In the genomic region with DNA sequence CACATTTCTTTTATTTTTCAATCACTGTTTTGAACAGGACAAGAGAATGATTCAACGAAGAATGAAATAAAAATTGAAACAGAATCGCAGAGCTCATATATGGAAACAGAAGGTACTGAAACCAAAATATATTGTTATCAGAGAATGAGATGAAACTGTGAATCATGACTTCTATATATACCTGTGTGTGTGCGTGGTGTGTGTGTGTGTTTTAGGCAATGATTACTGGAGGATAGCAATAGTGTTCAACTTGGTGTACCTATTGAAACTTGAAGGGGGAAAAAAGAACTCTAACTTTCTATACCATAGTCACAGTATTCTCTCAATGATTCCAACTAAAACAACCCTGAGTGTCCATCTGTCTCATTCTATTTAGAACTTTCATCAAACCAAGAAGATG, we compare ENCODE assay signal across 13 cellular contexts.
A peak's percentile ranks its signal among the peaks of the same experiment; 100 is the strongest.
DNase-seq lines count a peak whose midpoint lies in the region; ATAC-seq, FAIRE-seq and TF ChIP-seq lines count a peak whose summit lies in the region.
"Had no signal": no experiment of that assay in that cellular context is flagged by ENCODE, and none has a peak within 500 bp of the region (broad histone marks: within the 10 kb centered on the region; RNA-seq: fewer than 3 reads in every experiment).

No MANE protein-coding gene starts in this region.

- H3K4me3 ChIP-seq in foreskin fibroblast (ENCODE audit: low read depth in 1 of 2, low read length in 2 of 2): no peak overlapping the region

- ATAC-seq in GM18519 (IDR thresholded peaks at IDR 0.05; ENCODE audit: low FRiP score, unreplicated experiment): peak; percentile 96
- peak; percentile 93 for ATAC-seq in GM21515 (IDR thresholded peaks at IDR 0.05; ENCODE audit: unreplicated experiment)
- ATAC-seq in HG03060 (IDR thresholded peaks at IDR 0.05; ENCODE audit: low read depth, unreplicated experiment): peak; percentile 87
- ATAC-seq: CD8-positive, alpha-beta T cell; SK-N-SH treated with all-trans-retinoic acid at 6 μM for 48 hours had no signal

- FAIRE-seq in RCC 7860 (lab: Jason Lieb, UNC): peak; percentile 62
- FAIRE-seq: endometrium had no signal

- TF ChIP-seq CTCF in foreskin fibroblast (IDR thresholded peaks at IDR 0.05; ENCODE audit: low read depth, low read length): no peak

- DNase-seq in RCC 7860 (ENCODE audit: low spot score) (peak; percentile 38), NCI-H2171 treated with DMSO at 0.1 percent for 48 hours (lab: John Stamatoyannopoulos, UW) (no peak), foreskin fibroblast (no peak), GM19238 (ENCODE audit: insufficient read length, low spot score) (no peak), NCI-H2081 (lab: John Stamatoyannopoulos, UW) (no peak)
- DNase-seq: anterior cingulate cortex; CD8-positive, alpha-beta T cell; NCI-H510A had no signal
